8 cellular contexts compared by ENCODE assay signal in the genomic region with DNA sequence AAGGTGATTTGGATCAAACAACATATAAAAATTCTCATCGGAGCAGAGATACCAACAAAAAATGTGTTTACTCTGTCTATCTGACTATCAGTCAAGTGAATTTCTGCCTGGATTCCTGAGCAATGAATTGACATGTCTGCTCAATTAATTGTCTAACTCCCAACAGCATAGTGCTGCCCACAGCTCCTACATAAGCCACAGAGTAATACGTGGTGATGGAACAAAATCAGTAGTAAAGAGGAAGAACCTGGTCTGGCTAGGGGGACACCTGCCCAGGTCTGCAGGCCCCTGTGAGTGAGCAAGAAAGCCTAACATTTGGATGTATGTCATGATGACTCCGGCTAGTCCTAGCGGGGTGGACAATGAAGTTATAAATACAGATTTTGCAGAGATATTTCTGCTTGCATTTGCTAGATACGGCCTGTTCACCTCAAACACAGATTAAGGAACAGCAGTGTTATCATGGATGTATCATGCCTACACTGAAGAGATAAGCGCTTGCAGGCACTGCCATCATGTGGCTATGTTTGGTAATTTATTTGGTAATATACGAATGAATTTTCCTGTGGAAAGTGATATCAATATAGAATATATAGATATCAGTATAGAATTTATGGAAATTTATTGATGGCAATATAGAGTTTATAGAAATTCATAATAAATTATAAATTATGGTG.
DNase-seq lines count a peak whose midpoint lies in the region; ATAC-seq, FAIRE-seq and TF ChIP-seq lines count a peak whose summit lies in the region.

No MANE protein-coding gene starts in this region.

- H3K4me1 ChIP-seq in A549 (no peaks in the 10 kb centered on the region), GM12878 (ENCODE audit: control insufficient read depth, insufficient read depth, low read length) (peaks cover 7% of the 10 kb centered on the region; the same call in 1 of the 2 replicates)

- H3K27me3 ChIP-seq in GM12878 (replicated peaks in 1 of 2; ENCODE audit: control insufficient read depth in 2 of 2, insufficient read depth in 2 of 2, low read length in 1 of 2) = no peaks in the 10 kb centered on the region

- TF ChIP-seq POLR2A in A549 (IDR thresholded peaks at IDR 0.05; ENCODE audit: low read length) (no peak), GM12878 (IDR thresholded peaks at IDR 0.05; ENCODE audit: low read depth, low read length) (no peak)

- intact Hi-C loops in GM12878 (cut with micrococcal nuclease; ENCODE audit: unreplicated experiment) = loop anchor here (1.0 to 10.0 kb wide), 5 partner anchors 97 to 520 kb away; no protein-coding TSS in a partner anchor

- H3K36me3 ChIP-seq in GM12878 (ENCODE audit: control insufficient read depth in 2 of 2, insufficient read depth in 2 of 2, low read length in 1 of 2) = no peaks in the 10 kb centered on the region

- POLR2A ChIA-PET in A549 (lab: Yijun Ruan, JAX) (no interaction called here), GM12878 (lab: Charles Lee) (no interaction called here)

- RAD21 ChIA-PET in GM12878 (lab: Charles Lee; ENCODE audit: unreplicated experiment) = interaction anchor here (0.5 to 1.2 kb wide), 4 partner anchors 90 to 471 kb away, joined by 4 to 5 read pairs (median 4); partner anchors contain the start of gene GBP6

- H3K4me2 ChIP-seq in A549 = no peak overlapping the region
- no peak overlapping the region for H3K4me2 ChIP-seq in GM12878 (ENCODE audit: control insufficient read depth, insufficient read depth)

- no TSS peak for BruUV-seq in GM12878 (replicated peaks; lab: Mats Ljungman, UMichigan)

- 4% methylated on average over 7 of the region's 7 CpGs for WGBS in A549 (ENCODE audit: missing lambda C conversion rate)
- 9% methylated on average over 7 of the region's 7 CpGs for WGBS in GM12878 (ENCODE audit: insufficient coverage, insufficient replicate concordance, low lambda C conversion rate, missing lambda C conversion rate)

- H3K27ac ChIP-seq in A549 (no peak overlapping the region), GM12878 (ENCODE audit: control insufficient read depth, insufficient read depth) (no peak overlapping the region)

- no peaks in the 10 kb centered on the region for H4K20me1 ChIP-seq in GM12878 (ENCODE audit: control insufficient read depth, insufficient read depth)

- CTCF ChIA-PET in A549 (lab: Yijun Ruan, JAX) (interaction anchor here (1.1 to 3.0 kb wide), 5 partner anchors 11 to 481 kb away, joined by 3 to 13 read pairs (median 7); no protein-coding TSS in a partner anchor), GM12878 (lab: Yijun Ruan, JAX) (interaction anchor here (0.5 to 4.9 kb wide), 11 partner anchors 12 to 1884 kb away, joined by 3 to 27 read pairs (median 4); no protein-coding TSS in a partner anchor)

- SMC1A ChIA-PET in GM12878 (lab: Charles Lee; ENCODE audit: uncharacterized antibody, unreplicated experiment) = interaction anchor here (0.8 to 2.6 kb wide), 9 partner anchors 10 to 486 kb away, joined by 3 to 9 read pairs (median 5); no protein-coding TSS in a partner anchor

- H2AFZ ChIP-seq in GM12878 (ENCODE audit: control insufficient read depth, low read depth, low read length) = no peak overlapping the region

- TF ChIP-seq RAD21 in A549 (conservative IDR thresholded peaks at IDR 0.05 in 1 of 2, IDR thresholded peaks at IDR 0.05 in 1 of 2) (peak; percentile 70 to 72), GM12878 (IDR thresholded peaks at IDR 0.05; ENCODE audit: insufficient read depth, low read depth, low read length) (peak; percentile 93)

- ATAC-seq in A549 = peak; percentile 76 to 84; a peak in 5 of 6 replicates
- peak; percentile 86 for ATAC-seq in GM12878
- ATAC-seq in HG03280 (IDR thresholded peaks at IDR 0.05; ENCODE audit: unreplicated experiment) = no peak

- H3K4me3 ChIP-seq in A549 (no peak overlapping the region), GM12878 (no peak overlapping the region)

- no peak overlapping the region for H3K9ac ChIP-seq in GM12878 (ENCODE audit: control insufficient read depth, insufficient read depth, low read length)

- no peak for FAIRE-seq in A549 (lab: Jason Lieb, UNC)
- peak; percentile 79 for FAIRE-seq in GM18507 (lab: Jason Lieb, UNC)
- FAIRE-seq in GM12878 (lab: Jason Lieb, UNC) = peak; percentile 52

- peak; percentile 21 to 38 for DNase-seq in A549 (ENCODE audit: low read depth in 1 of 2, low spot score in 1 of 2)
- DNase-seq in GM18507 (ENCODE audit: extremely low spot score, insufficient read length, low read depth) = peak; percentile 32
- peak; percentile 29 for DNase-seq in NCI-H1436 treated with DMSO at 0.1 percent for 48 hours (lab: John Stamatoyannopoulos, UW)
- peak in 4 of 5 donors; percentile 31 to 69 (median 46) for DNase-seq in T-helper 1 cell
- no peak for DNase-seq in GM12878 (ENCODE audit: low read depth, low spot score)
- DNase-seq in iris pigment epithelial cell (ENCODE audit: low read depth) = peak; percentile 43
- DNase-seq in stimulated activated CD4-positive, alpha-beta T cell treated with anti-CD3 and anti-CD28 coated beads, Interleukin-2, amount 100 ng/mL, for 4 hours (ENCODE audit: low read depth) = peak; percentile 58

- H3K9me3 ChIP-seq in A549 (no peaks in the 10 kb centered on the region), GM12878 (replicated peaks; ENCODE audit: control insufficient read depth, insufficient read depth, low read length) (no peaks in the 10 kb centered on the region)

- in situ Hi-C loops in GM12878 (cut with MboI) = loop anchor here (5.0 kb wide), 1 partner anchor 458 kb away; no protein-coding TSS in a partner anchor

- TF ChIP-seq EP300 in A549 (IDR thresholded peaks at IDR 0.05) = no peak
- no peak for TF ChIP-seq EP300 in GM12878 (IDR thresholded peaks at IDR 0.05; ENCODE audit: borderline replicate concordance in 1 of 2, control insufficient read depth in 1 of 2, low read depth in 2 of 2, low read length in 2 of 2)

- no peaks in the 10 kb centered on the region for H3K79me2 ChIP-seq in GM12878 (ENCODE audit: control insufficient read depth, insufficient read depth, low read length)

- peak; percentile 62 for TF ChIP-seq CTCF in A549 (IDR thresholded peaks at IDR 0.05)
- peak; percentile 53 to 75 (median 55); a peak in 5 of 6 replicates for TF ChIP-seq CTCF in GM12878 (IDR thresholded peaks at IDR 0.05 in 2 of 3, conservative IDR thresholded peaks at IDR 0.05 in 1 of 3; ENCODE audit: control insufficient read depth in 2 of 3, extremely low read depth in 1 of 3, insufficient read depth in 1 of 3, low read depth in 3 of 3, low read length in 3 of 3)

TF ChIP-seq in A549, 52 proteins besides CTCF, POLR2A, EP300 and RAD21:
- TF ChIP-seq SMC3 (IDR thresholded peaks at IDR 0.05) (peak; percentile 61), RCOR1 (IDR thresholded peaks at IDR 0.05; ENCODE audit: low read depth, low read length) (no peak), MYC (IDR thresholded peaks at IDR 0.05; ENCODE audit: borderline replicate concordance, low read length) (no peak), POLR2AphosphoS2 (conservative IDR thresholded peaks at IDR 0.05; ENCODE audit: low read length) (no peak), ESRRA (IDR thresholded peaks at IDR 0.05; ENCODE audit: borderline replicate concordance, low read length) (no peak), CHD4 (IDR thresholded peaks at IDR 0.05; ENCODE audit: borderline replicate concordance) (no peak)

TF ChIP-seq in GM12878, 131 proteins besides CTCF, POLR2A, EP300 and RAD21:
- TF ChIP-seq SMC3 (IDR thresholded peaks at IDR 0.05; ENCODE audit: borderline replicate concordance, low read length) (peak; percentile 91), CREB1 (IDR thresholded peaks at IDR 0.05; ENCODE audit: low read depth) (no peak)

Comparison
In these comparisons a context has a peak if more than half of its experiments do, and no peak if none do; other contexts are left out.
1. Of the 24 proteins assayed by ChIP-seq in both GM12878 and A549: peak only in GM12878: none; only in A549: none; in both: CTCF, RAD21 and SMC3; in neither: 21.